ENCODE assay signal across 8 cellular contexts in genomic region chr1:108816049-108816882, GRCh38. TPM values are rescaled to one million over a fixed set of nuclear protein-coding genes. Genes with fewer than 3 reads are reported as not detected.
A peak's percentile ranks its signal among the peaks of the same experiment; 100 is the strongest.
DNase-seq lines count a peak whose midpoint lies in the region; ATAC-seq and TF ChIP-seq lines count a peak whose summit lies in the region.

No MANE protein-coding gene starts in this region.

- WGBS in endodermal cell (ENCODE audit: insufficient coverage in 1 of 2, insufficient read length in 1 of 2), 2 experiments, result 51 to 61% methylated on average over 9 to 12 of the region's 12 CpGs
- WGBS in lung, 2 donors, result 37 to 48% methylated on average over 12 of the region's 12 CpGs
- 41 to 45% methylated on average over 12 of the region's 12 CpGs for WGBS in thyroid gland, 2 donors

- H3K4me3 ChIP-seq in endodermal cell (ENCODE audit: low read length), result no peak overlapping the region
- H3K4me3 ChIP-seq in lung, result no peak overlapping the region
- peak overlapping the region in 1 of 3 donors; percentile 12 for H3K4me3 ChIP-seq in thyroid gland (replicated peaks in 1 of 3)

- peak overlapping the region; percentile 86 for H3K27ac Mint-ChIP-seq in endodermal cell

- TF ChIP-seq POLR2A in thyroid gland (IDR thresholded peaks at IDR 0.05), result no peak

- no peak overlapping the region for H3K4me3 Mint-ChIP-seq in endodermal cell

- no peaks in the 10 kb centered on the region for H3K27me3 Mint-ChIP-seq in endodermal cell (ENCODE audit: insufficient read depth)

- peaks cover 7% of the 10 kb centered on the region for H3K9me3 ChIP-seq in endodermal cell (ENCODE audit: control insufficient read depth, low read length)
- H3K9me3 ChIP-seq in lung (ENCODE audit: control insufficient read depth in 2 of 2, insufficient read depth in 1 of 2, low read length in 1 of 2), result no peaks in the 10 kb centered on the region
- no peaks in the 10 kb centered on the region for H3K9me3 ChIP-seq in thyroid gland

- H3K4me1 ChIP-seq in endodermal cell (ENCODE audit: control insufficient read depth, insufficient read depth, low read length) (peaks cover 7% of the 10 kb centered on the region), lung (ENCODE audit: control insufficient read depth in 2 of 2, insufficient read depth in 2 of 2, low read length in 2 of 2) (peaks cover 0 to 6% of the 10 kb centered on the region in 2 donors), thyroid gland (peaks cover 0 to 6% of the 10 kb centered on the region in 2 donors)

- H3K9me3 Mint-ChIP-seq in endodermal cell, result no peaks in the 10 kb centered on the region

- ATAC-seq in lung (ENCODE audit: insufficient read depth, low FRiP score) (peak; percentile 66), HG03108 (IDR thresholded peaks at IDR 0.05; ENCODE audit: unreplicated experiment) (no peak), HG03520 (IDR thresholded peaks at IDR 0.05; ENCODE audit: unreplicated experiment) (no peak)

- no peak for TF ChIP-seq CTCF in endodermal cell (conservative IDR thresholded peaks at IDR 0.05)
- no peak for TF ChIP-seq CTCF in lung (IDR thresholded peaks at IDR 0.05; ENCODE audit: control extremely low read depth, extremely low read depth)
- TF ChIP-seq CTCF in thyroid gland (IDR thresholded peaks at IDR 0.05), result no peak

- H3K9ac ChIP-seq in endodermal cell (ENCODE audit: extremely low read depth, low read length, poor library complexity, severe bottlenecking), result no peak overlapping the region

- H3K36me3 ChIP-seq in endodermal cell (ENCODE audit: control insufficient read depth, insufficient read depth, low read length) (no peaks in the 10 kb centered on the region), lung (ENCODE audit: control insufficient read depth in 2 of 2, insufficient read depth in 2 of 2, low read length in 2 of 2) (no peaks in the 10 kb centered on the region), thyroid gland (no peaks in the 10 kb centered on the region)

- H3K27ac ChIP-seq in endodermal cell (ENCODE audit: low read depth, low read length), result peak overlapping the region; percentile 99
- peak overlapping the region; percentile 78 for H3K27ac ChIP-seq in lung (ENCODE audit: low read depth in 1 of 2, low read length in 1 of 2)
- peak overlapping the region; percentile 53 to 59 (median 55) for H3K27ac ChIP-seq in thyroid gland

- H3K4me1 Mint-ChIP-seq in endodermal cell, result peaks cover 23% of the 10 kb centered on the region

- peak; percentile 90 for DNase-seq in H4 (ENCODE audit: low spot score)
- DNase-seq in NCI-H82 treated with DMSO at 0.1 percent for 48 hours (lab: John Stamatoyannopoulos, UW; ENCODE audit: unreplicated experiment), result peak; percentile 43
- DNase-seq in endodermal cell, result peak; percentile 72
- peak; percentile 63 for DNase-seq in lung (ENCODE audit: low spot score)
- peak in 1 of 2 donors; percentile 24 for DNase-seq in thyroid gland
- DNase-seq in UCSD-AML1 (lab: John Stamatoyannopoulos, UW; ENCODE audit: unreplicated experiment), result no peak

- intact Hi-C loops in thyroid gland (cut with DNase I), result no loop called here

- no peaks in the 10 kb centered on the region for H3K27me3 ChIP-seq in endodermal cell (ENCODE audit: control insufficient read depth, insufficient read depth, low read length, poor library complexity, severe bottlenecking)
- no peaks in the 10 kb centered on the region for H3K27me3 ChIP-seq in lung (ENCODE audit: control insufficient read depth, insufficient read depth)
- H3K27me3 ChIP-seq in thyroid gland, result no peaks in the 10 kb centered on the region

- peaks cover 7% of the 10 kb centered on the region for H3K36me3 Mint-ChIP-seq in endodermal cell (ENCODE audit: low read depth)

RNA-seq across cellular contexts. Expression of gene AKNAD1, which starts 40.6 kb away (rescaled TPM):
- total RNA-seq in H4 (2014; rRNA removed; shearing (Covaris generic)), result 0.95 TPM in 1 of 2 replicates, not detected in the other
- 1 to 10 TPM in 1 of 2 donors, under 1 TPM in 1; 0.20 to 2.0 TPM for total RNA-seq in endodermal cell
- 0.43 TPM for polyA plus RNA-seq in endodermal cell (2013, experiment 1 of 2)
- polyA plus RNA-seq in endodermal cell (2013, experiment 2 of 2), result 0.29 TPM
- under 1 TPM in 1 of 2 donors, not detected in 1; 0.31 TPM for total RNA-seq in lung
- under 1 TPM; 0.02 to 0.22 TPM for polyA plus RNA-seq in lung
- 1 to 10 TPM in 1 of 4 donors, not detected in 3; 6.2 TPM for total RNA-seq in thyroid gland
